In genomic region chr11:79472736-79473536, GRCh38 we compare ENCODE assay signal across 22 cellular contexts. TPM values are rescaled to one million over a fixed set of nuclear protein-coding genes. Genes with fewer than 3 reads are reported as not detected.
DNase-seq lines count a peak whose midpoint lies in the region; ATAC-seq and TF ChIP-seq lines count a peak whose summit lies in the region.
"Had no signal": no experiment of that assay in that cellular context is flagged by ENCODE, and none has a peak within 500 bp of the region (broad histone marks: within the 10 kb centered on the region; RNA-seq: fewer than 3 reads in every experiment).

No MANE protein-coding gene starts in this region.

- no peaks in the 10 kb centered on the region for H3K79me2 ChIP-seq in neural progenitor cell (ENCODE audit: low read depth)

- POLR2A ChIA-PET in WTC11 (lab: Charles Lee), result interaction anchor here (0.6 to 0.9 kb wide), 3 partner anchors 9 to 13 kb away, joined by 3 to 4 read pairs (median 3); no protein-coding TSS in a partner anchor

- no peak overlapping the region for H3K9ac ChIP-seq in iPS-15b (ENCODE audit: low read depth, low read length)
- no peak overlapping the region for H3K9ac ChIP-seq in neural progenitor cell

- H3K4me1 ChIP-seq in iPS-15b (ENCODE audit: control insufficient read depth, insufficient read depth, low read length) (peaks cover 34% of the 10 kb centered on the region), neural progenitor cell (peaks cover 41% of the 10 kb centered on the region)
- H3K4me1 ChIP-seq: Caco-2 had no signal

- H3K4me1 Mint-ChIP-seq in WTC11 (peaks cover 62% of the 10 kb centered on the region), neural progenitor cell (peaks cover 39% of the 10 kb centered on the region), osteocyte (ENCODE audit: unreplicated experiment) (no peaks in the 10 kb centered on the region)

- no peaks in the 10 kb centered on the region for H3K27me3 ChIP-seq in H7 (ENCODE audit: control insufficient read depth, insufficient read depth, low read length)
- H3K27me3 ChIP-seq in iPS-15b (ENCODE audit: control insufficient read depth, insufficient read depth, low read length), result peaks cover 4% of the 10 kb centered on the region
- no peaks in the 10 kb centered on the region for H3K27me3 ChIP-seq in neural progenitor cell

- DNase-seq in H7 (peak; percentile 50), WTC11 (ENCODE audit: low spot score) (peak; percentile 70), neural progenitor cell (ENCODE audit: low spot score) (peak; percentile 73), activated T-cell treated with anti-CD3 and anti-CD28 coated beads for 4 hours (no peak), osteocyte (ENCODE audit: extremely low spot score, unreplicated experiment) (no peak), AG20443 (ENCODE audit: low spot score) (no peak)
- DNase-seq: Caco-2; CD4-positive, alpha-beta T cell; GF-D8; HCEC 1CT; KG1; NCI-H1105 treated with DMSO at 0.1 percent for 48 hours; NCI-H187; NCI-H2107; NCI-H510A; NCI-H748 treated with DMSO at 0.1 percent for 48 hours; NK-92 treated with Interleukin-12 subunit alpha and Interleukin-12 subunit beta, amount 100 ng/mL, for 24 hours had no signal

- no peak overlapping the region for H3K4me3 ChIP-seq in H7 (ENCODE audit: insufficient read depth, low read depth, low read length)
- H3K4me3 ChIP-seq in iPS-15b (ENCODE audit: low read depth, low read length), result peak overlapping the region; percentile 24
- H3K4me3 ChIP-seq in neural progenitor cell, result peak overlapping the region; percentile 28

- H3K9me3 ChIP-seq in iPS-15b (ENCODE audit: control insufficient read depth, insufficient read depth, low read length) (no peaks in the 10 kb centered on the region), neural progenitor cell (ENCODE audit: low read depth) (no peaks in the 10 kb centered on the region)

- peaks cover 20% of the 10 kb centered on the region for H3K36me3 Mint-ChIP-seq in WTC11
- no peaks in the 10 kb centered on the region for H3K36me3 Mint-ChIP-seq in neural progenitor cell
- H3K36me3 Mint-ChIP-seq in osteocyte (ENCODE audit: unreplicated experiment), result no peaks in the 10 kb centered on the region

- no peak overlapping the region for H2AFZ ChIP-seq in neural progenitor cell (replicated peaks)

- ATAC-seq in WTC11, result peak; percentile 87
- ATAC-seq in activated CD4-positive, CD25-positive, alpha-beta regulatory T cell treated with anti-CD3 and anti-CD28 coated beads, Interleukin-2, amount 50 U/mL, for 24 hours, result no peak
- ATAC-seq: HepG2, Right ventricle myocardium inferior had no signal

- H3K27me3 Mint-ChIP-seq in WTC11 (ENCODE audit: low read depth) (peaks cover 6% of the 10 kb centered on the region), neural progenitor cell (ENCODE audit: insufficient read depth, low read depth) (peaks cover 3% of the 10 kb centered on the region), osteocyte (ENCODE audit: unreplicated experiment) (peaks cover 30% of the 10 kb centered on the region)

- TF ChIP-seq CTCF in WTC11 (IDR thresholded peaks at IDR 0.05), result no peak
- TF ChIP-seq CTCF in neural progenitor cell (IDR thresholded peaks at IDR 0.05), result no peak
- TF ChIP-seq CTCF in osteocyte (IDR thresholded peaks at IDR 0.05), result no peak

- H3K4me3 Mint-ChIP-seq in WTC11 (peak overlapping the region; percentile 47), neural progenitor cell (peak overlapping the region; percentile 62), osteocyte (ENCODE audit: unreplicated experiment) (no peak overlapping the region)
- H3K4me3 Mint-ChIP-seq: CD4-positive, alpha-beta T cell had no signal

- no peak overlapping the region for H3K27ac ChIP-seq in neural progenitor cell

- H4K20me1 ChIP-seq in neural progenitor cell (ENCODE audit: low read depth), result peaks cover 2% of the 10 kb centered on the region

- peak overlapping the region; percentile 69 for H3K4me2 ChIP-seq in neural progenitor cell

- peak overlapping the region; percentile 94 for H3K27ac Mint-ChIP-seq in WTC11
- peak overlapping the region; percentile 76 for H3K27ac Mint-ChIP-seq in neural progenitor cell
- H3K27ac Mint-ChIP-seq in osteocyte (ENCODE audit: unreplicated experiment), result no peak overlapping the region
- H3K27ac Mint-ChIP-seq: CD4-positive, alpha-beta T cell had no signal

- peaks cover 28% of the 10 kb centered on the region for H3F3A ChIP-seq in neural progenitor cell (ENCODE audit: low read depth)

- peaks cover 23% of the 10 kb centered on the region for H3K9me3 Mint-ChIP-seq in WTC11
- H3K9me3 Mint-ChIP-seq in neural progenitor cell, result peaks cover 10% of the 10 kb centered on the region
- no peaks in the 10 kb centered on the region for H3K9me3 Mint-ChIP-seq in osteocyte (ENCODE audit: unreplicated experiment)

- H3K36me3 ChIP-seq in H7 (replicated peaks; ENCODE audit: control insufficient read depth, insufficient read depth, low read length) (no peaks in the 10 kb centered on the region), iPS-15b (ENCODE audit: control insufficient read depth, insufficient read depth, low read length) (no peaks in the 10 kb centered on the region), neural progenitor cell (no peaks in the 10 kb centered on the region)

- CTCF ChIA-PET in WTC11 (lab: Charles Lee), result interaction anchor here (0.9 to 2.6 kb wide), 8 partner anchors 10 to 72 kb away, joined by 3 to 18 read pairs (median 4); partner anchors contain the start of gene TENM4

TF ChIP-seq in WTC11, 78 proteins besides CTCF, POLR2A, EP300 and RAD21:
- TF ChIP-seq FOXK1 (CRISPR knock-in tag; IDR thresholded peaks at IDR 0.05) (no peak), GRHL2 (CRISPR knock-in tag; IDR thresholded peaks at IDR 0.05; ENCODE audit: insufficient replicate concordance, severe bottlenecking) (no peak), ZNF121 (CRISPR knock-in tag; IDR thresholded peaks at IDR 0.05) (peak; percentile 99), TP53 (CRISPR knock-in tag; IDR thresholded peaks at IDR 0.05) (0 out of 2 replicates have a peak, but pooled peaks have one; percentile 25), MAX (CRISPR knock-in tag; IDR thresholded peaks at IDR 0.05) (0 out of 2 replicates have a peak, but pooled peaks have one; percentile 34)
- TF ChIP-seq, protein P1, sequence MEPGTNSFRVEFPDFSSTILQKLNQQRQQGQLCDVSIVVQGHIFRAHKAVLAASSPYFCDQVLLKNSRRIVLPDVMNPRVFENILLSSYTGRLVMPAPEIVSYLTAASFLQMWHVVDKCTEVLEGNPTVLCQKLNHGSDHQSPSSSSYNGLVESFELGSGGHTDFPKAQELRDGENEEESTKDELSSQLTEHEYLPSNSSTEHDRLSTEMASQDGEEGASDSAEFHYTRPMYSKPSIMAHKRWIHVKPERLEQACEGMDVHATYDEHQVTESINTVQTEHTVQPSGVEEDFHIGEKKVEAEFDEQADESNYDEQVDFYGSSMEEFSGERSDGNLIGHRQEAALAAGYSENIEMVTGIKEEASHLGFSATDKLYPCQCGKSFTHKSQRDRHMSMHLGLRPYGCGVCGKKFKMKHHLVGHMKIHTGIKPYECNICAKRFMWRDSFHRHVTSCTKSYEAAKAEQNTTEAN (CRISPR knock-in tag; IDR thresholded peaks at IDR 0.05), result 0 out of 2 replicates have a peak, but pooled peaks have one; percentile 42
- TF ChIP-seq, protein P2, sequence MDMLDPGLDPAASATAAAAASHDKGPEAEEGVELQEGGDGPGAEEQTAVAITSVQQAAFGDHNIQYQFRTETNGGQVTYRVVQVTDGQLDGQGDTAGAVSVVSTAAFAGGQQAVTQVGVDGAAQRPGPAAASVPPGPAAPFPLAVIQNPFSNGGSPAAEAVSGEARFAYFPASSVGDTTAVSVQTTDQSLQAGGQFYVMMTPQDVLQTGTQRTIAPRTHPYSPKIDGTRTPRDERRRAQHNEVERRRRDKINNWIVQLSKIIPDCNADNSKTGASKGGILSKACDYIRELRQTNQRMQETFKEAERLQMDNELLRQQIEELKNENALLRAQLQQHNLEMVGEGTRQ (CRISPR knock-in tag; IDR thresholded peaks at IDR 0.05), result no peak
- TF ChIP-seq, protein P3, sequence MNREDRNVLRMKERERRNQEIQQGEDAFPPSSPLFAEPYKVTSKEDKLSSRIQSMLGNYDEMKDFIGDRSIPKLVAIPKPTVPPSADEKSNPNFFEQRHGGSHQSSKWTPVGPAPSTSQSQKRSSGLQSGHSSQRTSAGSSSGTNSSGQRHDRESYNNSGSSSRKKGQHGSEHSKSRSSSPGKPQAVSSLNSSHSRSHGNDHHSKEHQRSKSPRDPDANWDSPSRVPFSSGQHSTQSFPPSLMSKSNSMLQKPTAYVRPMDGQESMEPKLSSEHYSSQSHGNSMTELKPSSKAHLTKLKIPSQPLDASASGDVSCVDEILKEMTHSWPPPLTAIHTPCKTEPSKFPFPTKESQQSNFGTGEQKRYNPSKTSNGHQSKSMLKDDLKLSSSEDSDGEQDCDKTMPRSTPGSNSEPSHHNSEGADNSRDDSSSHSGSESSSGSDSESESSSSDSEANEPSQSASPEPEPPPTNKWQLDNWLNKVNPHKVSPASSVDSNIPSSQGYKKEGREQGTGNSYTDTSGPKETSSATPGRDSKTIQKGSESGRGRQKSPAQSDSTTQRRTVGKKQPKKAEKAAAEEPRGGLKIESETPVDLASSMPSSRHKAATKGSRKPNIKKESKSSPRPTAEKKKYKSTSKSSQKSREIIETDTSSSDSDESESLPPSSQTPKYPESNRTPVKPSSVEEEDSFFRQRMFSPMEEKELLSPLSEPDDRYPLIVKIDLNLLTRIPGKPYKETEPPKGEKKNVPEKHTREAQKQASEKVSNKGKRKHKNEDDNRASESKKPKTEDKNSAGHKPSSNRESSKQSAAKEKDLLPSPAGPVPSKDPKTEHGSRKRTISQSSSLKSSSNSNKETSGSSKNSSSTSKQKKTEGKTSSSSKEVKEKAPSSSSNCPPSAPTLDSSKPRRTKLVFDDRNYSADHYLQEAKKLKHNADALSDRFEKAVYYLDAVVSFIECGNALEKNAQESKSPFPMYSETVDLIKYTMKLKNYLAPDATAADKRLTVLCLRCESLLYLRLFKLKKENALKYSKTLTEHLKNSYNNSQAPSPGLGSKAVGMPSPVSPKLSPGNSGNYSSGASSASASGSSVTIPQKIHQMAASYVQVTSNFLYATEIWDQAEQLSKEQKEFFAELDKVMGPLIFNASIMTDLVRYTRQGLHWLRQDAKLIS (CRISPR knock-in tag; IDR thresholded peaks at IDR 0.05; ENCODE audit: borderline replicate concordance), result no peak

RNA-seq across cellular contexts. Expression of gene TENM4, which starts 32.1 kb away (rescaled TPM):
- total RNA-seq in H7 (2014; rRNA removed; shearing (Covaris generic)), result 21.8 and 29.6 TPM in 2 replicates
- 17.2 to 25.0 TPM (median 18.1 TPM) in 3 replicates for total RNA-seq in WTC11 (2021)
- 5.1 and 16.6 TPM in 2 replicates for total RNA-seq in neural progenitor cell (ENCODE audit: low replicate concordance)
- total RNA-seq in osteocyte, result 69.8 and 74.1 TPM in 2 replicates
- total RNA-seq: HepG2, OCI-LY7 had no signal

Comparison
In these comparisons a context has a peak if more than half of its experiments do, and no peak if none do; other contexts are left out.
1. DNase-seq: peak in H7 (single experiment), WTC11 (single experiment) and neural progenitor cell (single experiment); none in activated T-cell treated with anti-CD3 and anti-CD28 coated beads for 4 hours (single experiment), osteocyte (single experiment) and AG20443 (single experiment).